8 cellular contexts compared by ENCODE assay signal in the genomic region with DNA sequence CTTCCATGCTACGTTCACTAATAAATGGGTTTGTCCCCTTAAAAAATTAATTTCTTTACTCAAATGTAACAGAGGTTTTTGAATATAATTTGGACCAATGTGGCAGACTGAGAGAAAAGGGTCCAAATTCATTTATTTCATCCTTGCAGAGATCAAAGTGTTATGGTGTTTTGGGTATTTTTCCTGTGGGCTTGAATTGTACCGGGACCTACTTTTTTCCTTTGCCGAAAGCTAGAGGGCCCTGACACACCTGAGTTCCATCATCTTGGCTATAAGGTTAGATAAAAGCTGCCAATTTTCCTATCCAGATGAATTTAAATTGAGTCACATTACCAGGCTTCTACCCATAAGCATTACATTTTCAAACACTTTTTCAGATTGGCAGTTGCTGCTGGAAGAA. TPM values are rescaled to one million over a fixed set of nuclear protein-coding genes. Genes with fewer than 3 reads are reported as not detected.
A peak's percentile ranks its signal among the peaks of the same experiment; 100 is the strongest.
DNase-seq lines count a peak whose midpoint lies in the region; ATAC-seq and TF ChIP-seq lines count a peak whose summit lies in the region.

No MANE protein-coding gene starts in this region.

- intact Hi-C loops in activated T-helper 2 cell treated with anti-CD3 and anti-CD28 coated beads, Interferon-gamma antibody, Interleukin-2, Interleukin-4, amounts not matched to agents 10 μg/mL and 5 μg/mL and 100 μg/mL, durations not matched to agents 14 hours and 24 hours and 36 hours (cut with micrococcal nuclease), result loop anchor here (5.0 to 10.0 kb wide), 2 partner anchors 174 to 549 kb away; partner anchors contain the start of genes GTF2A2 and SLTM
- intact Hi-C loops in lower leg skin (cut with DNase I; ENCODE audit: low total_unique reads), result loop anchor here (10.0 kb wide), 1 partner anchor 309 kb away; no protein-coding TSS in a partner anchor
- intact Hi-C loops in sciatic nerve (cut with DNase I), result no loop called here

- H3K9me3 Mint-ChIP-seq in activated T-helper 2 cell treated with anti-CD3 and anti-CD28 coated beads, Interferon-gamma antibody, Interleukin-2, Interleukin-4, amounts not matched to agents 10 μg/mL and 5 μg/mL and 100 μg/mL, durations not matched to agents 14 hours and 24 hours and 36 hours, result no peaks in the 10 kb centered on the region

- H3K27ac Mint-ChIP-seq in activated T-helper 2 cell treated with anti-CD3 and anti-CD28 coated beads, Interferon-gamma antibody, Interleukin-2, Interleukin-4, amounts not matched to agents 10 μg/mL and 5 μg/mL and 100 μg/mL, durations not matched to agents 14 hours and 24 hours and 36 hours, result peak overlapping the region; percentile 99

- TF ChIP-seq CTCF in AG10803 (conservative IDR thresholded peaks at IDR 0.05; ENCODE audit: low read length), result 0 out of 2 replicates have a peak, but pooled peaks have one; percentile 8
- TF ChIP-seq CTCF in lower leg skin (IDR thresholded peaks at IDR 0.05), result no peak

- H3K4me3 ChIP-seq in AG10803 (ENCODE audit: low read length), result peak overlapping the region; percentile 93
- H3K4me3 ChIP-seq in lower leg skin (ENCODE audit: low read depth, poor library complexity, severe bottlenecking), result peak overlapping the region; percentile 63

- no peak for TF ChIP-seq POLR2A in lower leg skin (IDR thresholded peaks at IDR 0.05)

- no peak for DNase-seq in AG10803 (ENCODE audit: low read depth)
- DNase-seq in HPDE6-E6E7 (ENCODE audit: extremely low spot score), result peak; percentile 23
- no peak for DNase-seq in activated T-helper 2 cell treated with anti-CD3 and anti-CD28 coated beads, Interferon-gamma antibody, Interleukin-2, Interleukin-4, amounts not matched to agents 10 μg/mL and 5 μg/mL and 100 μg/mL, durations not matched to agents 14 hours and 24 hours and 36 hours (ENCODE audit: low spot score)
- DNase-seq in lower leg skin (ENCODE audit: low spot score in 2 of 2), result no peak
- no peak for DNase-seq in sciatic nerve (ENCODE audit: low spot score)
- no peak for DNase-seq in ACHN
- no peak for DNase-seq in anterior cingulate cortex (lab: John Stamatoyannopoulos, UW)
- DNase-seq in T1000 (lab: John Stamatoyannopoulos, UW), result no peak

- peaks cover 43% of the 10 kb centered on the region for H3K36me3 Mint-ChIP-seq in activated T-helper 2 cell treated with anti-CD3 and anti-CD28 coated beads, Interferon-gamma antibody, Interleukin-2, Interleukin-4, amounts not matched to agents 10 μg/mL and 5 μg/mL and 100 μg/mL, durations not matched to agents 14 hours and 24 hours and 36 hours (ENCODE audit: low read depth)

- WGBS in lower leg skin, 2 donors, result 20 to 28% methylated on average over 3 of the region's 3 CpGs

- peaks cover 24% of the 10 kb centered on the region for H3K4me1 Mint-ChIP-seq in activated T-helper 2 cell treated with anti-CD3 and anti-CD28 coated beads, Interferon-gamma antibody, Interleukin-2, Interleukin-4, amounts not matched to agents 10 μg/mL and 5 μg/mL and 100 μg/mL, durations not matched to agents 14 hours and 24 hours and 36 hours (ENCODE audit: low read depth)

- no peak for ATAC-seq in sciatic nerve

- in situ Hi-C loops in ACHN (cut with HindIII; ENCODE audit: low pct_ligation_motif_present, low pct_unique_long_range_greater_than_20kb, low sequenced_read_pairs), result no loop called here

- no peaks in the 10 kb centered on the region for H3K27me3 Mint-ChIP-seq in activated T-helper 2 cell treated with anti-CD3 and anti-CD28 coated beads, Interferon-gamma antibody, Interleukin-2, Interleukin-4, amounts not matched to agents 10 μg/mL and 5 μg/mL and 100 μg/mL, durations not matched to agents 14 hours and 24 hours and 36 hours (ENCODE audit: low read depth)

- H3K4me3 Mint-ChIP-seq in activated T-helper 2 cell treated with anti-CD3 and anti-CD28 coated beads, Interferon-gamma antibody, Interleukin-2, Interleukin-4, amounts not matched to agents 10 μg/mL and 5 μg/mL and 100 μg/mL, durations not matched to agents 14 hours and 24 hours and 36 hours (ENCODE audit: low read depth), result peak overlapping the region; percentile 96

RNA-seq across cellular contexts. Expression of gene CCNB2, which starts 0.9 kb away (rescaled TPM):
- total RNA-seq in activated T-helper 2 cell treated with anti-CD3 and anti-CD28 coated beads, Interferon-gamma antibody, Interleukin-2, Interleukin-4, amounts not matched to agents 10 μg/mL and 5 μg/mL and 100 μg/mL, durations not matched to agents 14 hours and 24 hours and 36 hours, result 57.5 and 59.2 TPM in 2 replicates
- 1 to 10 TPM; 3.3 to 7.6 (median 4.5) TPM for total RNA-seq in lower leg skin
- 0.80 TPM for total RNA-seq in sciatic nerve
